Comparison of ENCODE assay signal across 8 cellular contexts in genomic region chr1:827221-828063, GRCh38.
DNase-seq lines count a peak whose midpoint lies in the region; ATAC-seq, FAIRE-seq and TF ChIP-seq lines count a peak whose summit lies in the region.
"Not testable (repeated sequence)": the region's sequence is repeated elsewhere in the genome, so short reads cannot be mapped to it uniquely, and the experiment has no call there.

No MANE protein-coding gene starts in this region.

- peak; percentile 91 to 93 for ATAC-seq in A549
- ATAC-seq in GM18858 (IDR thresholded peaks at IDR 0.05; ENCODE audit: unreplicated experiment): peak; percentile 65
- peak; percentile 51 for ATAC-seq in HG03060 (IDR thresholded peaks at IDR 0.05; ENCODE audit: low read depth, unreplicated experiment)

- in situ Hi-C loops in brain microvascular endothelial cell (cut with HindIII; ENCODE audit: low pct_ligation_motif_present, low sequenced_read_pairs): not testable (repeated sequence)

- peak; percentile 32 to 84 for DNase-seq in A549 (ENCODE audit: low read depth in 1 of 2, low spot score in 1 of 2)
- peak; percentile 8 for DNase-seq in NCI-H2081 treated with DMSO at 0.1 percent for 48 hours (lab: John Stamatoyannopoulos, UW)
- DNase-seq in UCSD-AML1 (lab: John Stamatoyannopoulos, UW; ENCODE audit: unreplicated experiment): peak; percentile 94
- peak; percentile 87 for DNase-seq in brain microvascular endothelial cell
- DNase-seq in skeletal muscle cell (ENCODE audit: low read depth): not testable (repeated sequence)

- not testable (repeated sequence) for H3K36me3 ChIP-seq in brain microvascular endothelial cell (replicated peaks); iPS-15b (ENCODE audit: control insufficient read depth, insufficient read depth, low read length)

- peak overlapping the region; percentile 61; the same call in 2 of the 3 replicates for H3K4me2 ChIP-seq in A549

- TF ChIP-seq CTCF in A549 (IDR thresholded peaks at IDR 0.05); brain microvascular endothelial cell (IDR thresholded peaks at IDR 0.05; ENCODE audit: low read depth, low read length, missing control alignments): not testable (repeated sequence)

- not testable (repeated sequence) for TF ChIP-seq RAD21 in A549 (conservative IDR thresholded peaks at IDR 0.05 in 1 of 2, IDR thresholded peaks at IDR 0.05 in 1 of 2)

- CTCF ChIA-PET in A549 (lab: Yijun Ruan, JAX): not testable (repeated sequence)

- peak overlapping the region; percentile 65 for H3K4me3 ChIP-seq in A549
- peak overlapping the region; percentile 69 for H3K4me3 ChIP-seq in brain microvascular endothelial cell (ENCODE audit: low read depth, low read length)
- H3K4me3 ChIP-seq in iPS-15b (ENCODE audit: low read depth, low read length): peak overlapping the region; percentile 74
- H3K4me3 ChIP-seq in skeletal muscle cell (ENCODE audit: low read depth, low read length): peak overlapping the region; percentile 60

- not testable (repeated sequence) for H3K27me3 ChIP-seq in brain microvascular endothelial cell (replicated peaks); iPS-15b (ENCODE audit: control insufficient read depth, insufficient read depth, low read length)

- TF ChIP-seq EP300 in A549 (IDR thresholded peaks at IDR 0.05): not testable (repeated sequence)

- H3K27ac ChIP-seq in A549 (peak overlapping the region; percentile 78 to 88), brain microvascular endothelial cell (peak overlapping the region; percentile 93)

- not testable (repeated sequence) for H3K9ac ChIP-seq in iPS-15b (ENCODE audit: low read depth, low read length)

- POLR2A ChIA-PET in A549 (lab: Yijun Ruan, JAX): not testable (repeated sequence)

- WGBS in A549 (ENCODE audit: missing lambda C conversion rate): no CpG with 5 or more reads among the region's 105 CpGs

- not testable (repeated sequence) for H3K9me3 ChIP-seq in A549; iPS-15b (ENCODE audit: control insufficient read depth, insufficient read depth, low read length)

- H3K4me1 ChIP-seq in A549; iPS-15b (ENCODE audit: control insufficient read depth, insufficient read depth, low read length): not testable (repeated sequence)

- FAIRE-seq in A549 (lab: Jason Lieb, UNC): not testable (repeated sequence)

- TF ChIP-seq POLR2A in A549 (IDR thresholded peaks at IDR 0.05; ENCODE audit: low read length): not testable (repeated sequence)

TF ChIP-seq in A549, 52 proteins besides CTCF, POLR2A, EP300 and RAD21:
- TF ChIP-seq PHF8 (IDR thresholded peaks at IDR 0.05; ENCODE audit: borderline replicate concordance, low read depth): peak; percentile 51; the same call in 1 of the 2 replicates
- 0 out of 5 replicates have a peak, but pooled peaks of 1 of the 2 experiments have one; percentile 21 for TF ChIP-seq JUN (IDR thresholded peaks at IDR 0.05)
- TF ChIP-seq BCL3 (IDR thresholded peaks at IDR 0.05): 0 out of 3 replicates have a peak, but pooled peaks have one; percentile 28
- TF ChIP-seq MAX (IDR thresholded peaks at IDR 0.05): peak; percentile 47; the same call in 1 of the 2 replicates
